17 cellular contexts compared by ENCODE assay signal in genomic region chr4:7661846-7662506, GRCh38.
DNase-seq lines count a peak whose midpoint lies in the region; ATAC-seq and TF ChIP-seq lines count a peak whose summit lies in the region.
"Had no signal": no experiment of that assay in that cellular context is flagged by ENCODE, and none has a peak within 500 bp of the region (broad histone marks: within the 10 kb centered on the region; RNA-seq: fewer than 3 reads in every experiment).

No MANE protein-coding gene starts in this region.

- H3K4me3 Mint-ChIP-seq in glutamatergic neuron (ENCODE audit: unreplicated experiment): no peak overlapping the region
- H3K4me3 Mint-ChIP-seq: B cell; CD4-positive, alpha-beta T cell; HFFc6 had no signal

- H3K4me3 ChIP-seq in left ventricle myocardium inferior: no peak overlapping the region
- H3K4me3 ChIP-seq in right lobe of liver: no peak overlapping the region
- no peak overlapping the region for H3K4me3 ChIP-seq in spleen
- H3K4me3 ChIP-seq: A549 had no signal

- no peaks in the 10 kb centered on the region for H3K4me1 Mint-ChIP-seq in glutamatergic neuron (ENCODE audit: low read depth, unreplicated experiment)
- H3K4me1 Mint-ChIP-seq: B cell had no signal

- peaks cover 5% of the 10 kb centered on the region for H3K9me3 Mint-ChIP-seq in glutamatergic neuron (ENCODE audit: unreplicated experiment)
- H3K9me3 Mint-ChIP-seq: CD4-positive, alpha-beta T cell; HFFc6 had no signal

- H3K4me1 ChIP-seq in left ventricle myocardium inferior (no peaks in the 10 kb centered on the region), right lobe of liver (peaks cover 0 to 36% (median 17%) of the 10 kb centered on the region in 4 donors), spleen (no peaks in the 10 kb centered on the region)
- H3K4me1 ChIP-seq: A549, Caco-2 had no signal

- WGBS in right lobe of liver (ENCODE audit: insufficient coverage, low coverage, low lambda C conversion rate, missing lambda C conversion rate): 20% methylated on average over 3 of the region's 13 CpGs
- 62 to 78% (median 72%) methylated on average over 7 to 13 of the region's 13 CpGs for WGBS in spleen, 5 donors

- TF ChIP-seq CTCF in left ventricle myocardium inferior (IDR thresholded peaks at IDR 0.05; ENCODE audit: borderline replicate concordance) (no peak), glutamatergic neuron (IDR thresholded peaks at IDR 0.05; ENCODE audit: partially characterized antibody, unreplicated experiment) (no peak), right lobe of liver (IDR thresholded peaks at IDR 0.05) (no peak), spleen (IDR thresholded peaks at IDR 0.05 in 8 of 11, conservative IDR thresholded peaks at IDR 0.05 in 3 of 11) (no peak)

- H3K9me3 ChIP-seq in left ventricle myocardium inferior (replicated peaks): no peaks in the 10 kb centered on the region
- H3K9me3 ChIP-seq in right lobe of liver: no peaks in the 10 kb centered on the region
- H3K9me3 ChIP-seq in spleen: no peaks in the 10 kb centered on the region
- H3K9me3 ChIP-seq: A549, Caco-2 had no signal

- H3K27me3 Mint-ChIP-seq in glutamatergic neuron (ENCODE audit: unreplicated experiment): peaks cover 2% of the 10 kb centered on the region
- H3K27me3 Mint-ChIP-seq: B cell; CD4-positive, alpha-beta T cell had no signal

- TF ChIP-seq POLR2A in right lobe of liver (IDR thresholded peaks at IDR 0.05): no peak
- TF ChIP-seq POLR2A in spleen (IDR thresholded peaks at IDR 0.05): no peak

- H3K27ac ChIP-seq in left ventricle myocardium inferior (replicated peaks): no peak overlapping the region
- peak overlapping the region in 2 of 3 donors; percentile 45 to 70 for H3K27ac ChIP-seq in right lobe of liver
- H3K27ac ChIP-seq in spleen: no peak overlapping the region
- H3K27ac ChIP-seq: 22Rv1, A549, C4-2B had no signal

- peak; percentile 22 for DNase-seq in left ventricle myocardium superior
- DNase-seq in left ventricle myocardium inferior: no peak
- DNase-seq in glutamatergic neuron: peak; percentile 5
- DNase-seq in right lobe of liver: peak; percentile 82 to 90 (median 86)
- DNase-seq in spleen: peak; percentile 45
- no peak for DNase-seq in NCI-H1048 (lab: John Stamatoyannopoulos, UW)
- no peak for DNase-seq in Ammon's horn (ENCODE audit: low spot score)
- DNase-seq: Caco-2; CD4-positive, alpha-beta T cell; HFFc6; KG1 had no signal

- H3K36me3 Mint-ChIP-seq in glutamatergic neuron (ENCODE audit: unreplicated experiment): peaks cover 10% of the 10 kb centered on the region

- H3K36me3 ChIP-seq in left ventricle myocardium inferior (no peaks in the 10 kb centered on the region), right lobe of liver (no peaks in the 10 kb centered on the region), spleen (no peaks in the 10 kb centered on the region)

- H3K27me3 ChIP-seq in left ventricle myocardium inferior (ENCODE audit: low read depth): peaks cover 21% of the 10 kb centered on the region
- no peaks in the 10 kb centered on the region for H3K27me3 ChIP-seq in right lobe of liver
- H3K27me3 ChIP-seq in spleen (replicated peaks in 1 of 7): no peaks in the 10 kb centered on the region

- intact Hi-C loops in left ventricle myocardium superior (cut with micrococcal nuclease): no loop called here
- intact Hi-C loops in left ventricle myocardium inferior (cut with micrococcal nuclease): no loop called here
- intact Hi-C loops in right lobe of liver (cut with DNase I): no loop called here
- intact Hi-C loops in spleen (cut with DNase I; ENCODE audit: low total_unique reads): no loop called here

- H3K27ac Mint-ChIP-seq in glutamatergic neuron (ENCODE audit: unreplicated experiment): no peak overlapping the region
- H3K27ac Mint-ChIP-seq: B cell; CD4-positive, alpha-beta T cell; HFFc6 had no signal

- ATAC-seq in left ventricle myocardium superior (no peak), right lobe of liver (peak; percentile 86 to 91 (median 90)), HG02981 (IDR thresholded peaks at IDR 0.05; ENCODE audit: unreplicated experiment) (no peak)
- ATAC-seq: A549, HCT116 had no signal

Comparison
In these comparisons a context has a peak if more than half of its experiments do, and no peak if none do; other contexts are left out.
1. DNase-seq: peak in left ventricle myocardium superior (single experiment), glutamatergic neuron (single experiment), right lobe of liver (3 of 3) and spleen (single experiment); none in left ventricle myocardium inferior (single experiment), NCI-H1048 (single experiment) and Ammon's horn (single experiment).
2. ATAC-seq: peak in right lobe of liver (4 of 4); none in left ventricle myocardium superior (single experiment) and HG02981 (single experiment).
3. H3K27ac ChIP-seq: peak in right lobe of liver (2 of 3); none in left ventricle myocardium inferior (single experiment) and spleen (0 of 8).